Comparison of ENCODE assay signal across 19 cellular contexts in the genomic region with DNA sequence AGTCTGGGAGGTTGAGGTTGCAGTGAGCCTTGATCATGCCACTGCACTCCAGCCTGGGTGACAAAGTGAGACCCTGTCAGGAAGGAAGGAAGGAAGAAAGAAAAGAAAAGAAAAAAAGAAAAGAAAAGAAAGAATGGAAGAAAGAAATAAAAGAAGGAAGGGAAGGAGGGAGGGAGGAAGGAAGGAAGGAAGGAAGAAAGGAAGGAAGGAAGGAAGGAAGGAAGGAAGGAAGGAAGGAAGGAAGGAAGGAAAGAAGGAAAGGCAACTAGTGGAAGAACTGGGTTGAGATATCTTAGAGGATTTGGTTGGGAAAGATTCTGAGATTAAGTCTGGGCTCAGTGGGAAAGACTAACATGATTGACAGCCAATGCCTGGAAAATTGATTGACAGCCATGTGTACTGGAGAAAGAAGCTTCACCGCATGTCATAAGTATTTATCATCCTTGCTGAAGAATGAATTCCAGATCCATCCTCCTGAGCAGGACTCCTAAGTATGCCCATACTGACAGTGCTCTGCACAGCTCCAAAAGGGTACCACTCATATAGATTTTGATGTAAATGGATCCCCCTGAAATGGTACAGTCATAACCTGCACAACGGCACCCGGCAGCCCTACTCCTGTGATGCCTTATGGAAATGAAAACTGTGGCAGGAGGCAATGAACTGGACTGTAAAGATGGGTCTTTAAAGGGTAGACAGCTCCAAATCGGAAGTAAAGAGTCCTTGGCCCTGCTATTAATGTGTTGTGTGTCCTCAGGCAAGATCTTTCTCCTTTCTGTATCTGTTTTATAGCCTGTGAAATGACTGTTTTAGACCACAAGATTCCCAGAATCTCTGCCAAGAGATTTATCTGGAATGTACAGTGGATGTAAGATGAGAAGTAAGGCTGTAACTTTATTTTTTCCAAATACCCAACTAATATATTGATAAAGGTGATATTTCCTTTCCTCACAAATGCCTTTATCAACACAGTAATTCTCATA. TPM values are rescaled to one million over a fixed set of nuclear protein-coding genes. Genes with fewer than 3 reads are reported as not detected.
A peak's percentile ranks its signal among the peaks of the same experiment; 100 is the strongest.
DNase-seq lines count a peak whose midpoint lies in the region; ATAC-seq and TF ChIP-seq lines count a peak whose summit lies in the region.
"Had no signal": no experiment of that assay in that cellular context is flagged by ENCODE, and none has a peak within 500 bp of the region (broad histone marks: within the 10 kb centered on the region; RNA-seq: fewer than 3 reads in every experiment).

No MANE protein-coding gene starts in this region.

- H3K36me3 ChIP-seq in adipocyte (ENCODE audit: control insufficient read depth, insufficient read depth, low read length, severe bottlenecking), result no peaks in the 10 kb centered on the region
- H3K36me3 ChIP-seq: heart left ventricle, WERI-Rb-1 had no signal

- CTCF ChIA-PET in HEK293T (lab: Yijun Ruan, JAX), result no interaction called here

- H3K27me3 ChIP-seq in adipocyte (replicated peaks; ENCODE audit: control insufficient read depth, insufficient read depth, low read length) (no peaks in the 10 kb centered on the region), foreskin keratinocyte (peaks cover 4% of the 10 kb centered on the region)
- H3K27me3 ChIP-seq: heart left ventricle had no signal

- peak; percentile 77 for DNase-seq in A172 (ENCODE audit: low spot score)
- DNase-seq in HEK293T (ENCODE audit: extremely low spot score), result no peak
- peak; percentile 54 for DNase-seq in adipocyte (ENCODE audit: low read depth)
- no peak for DNase-seq in foreskin keratinocyte
- DNase-seq in DMS 273 treated with DMSO at 0.1 percent for 48 hours (lab: John Stamatoyannopoulos, UW), result no peak
- no peak for DNase-seq in NCI-H2171 treated with DMSO at 0.1 percent for 48 hours (lab: John Stamatoyannopoulos, UW)
- no peak for DNase-seq in SHP77 treated with DMSO at 0.1 percent for 48 hours (lab: John Stamatoyannopoulos, UW)
- DNase-seq: activated CD8-positive, alpha-beta T cell treated with anti-CD3 and anti-CD28 coated beads, Interleukin-2, amount 10 ng/mL, durations not matched to agents 7 days and 5 days; COR-L47; heart left ventricle; Kasumi-1; midbrain; NCI-H1694; NCI-H510A; small intestine; stimulated activated naive CD4-positive, alpha-beta T cell treated with Interleukin-2 at 50 U/mL for 16 hours; WERI-Rb-1 had no signal

- peaks cover 17% of the 10 kb centered on the region for H3K4me1 ChIP-seq in adipocyte (ENCODE audit: control insufficient read depth, insufficient read depth, low read length)
- H3K4me1 ChIP-seq in foreskin keratinocyte, result peaks cover 25% of the 10 kb centered on the region
- H3K4me1 ChIP-seq: heart left ventricle had no signal

- no peaks in the 10 kb centered on the region for H3K9me3 ChIP-seq in adipocyte (ENCODE audit: control insufficient read depth, low read length)
- H3K9me3 ChIP-seq: heart left ventricle had no signal

- ATAC-seq in foreskin keratinocyte, result peak; percentile 8
- ATAC-seq in GM18907 (IDR thresholded peaks at IDR 0.05; ENCODE audit: unreplicated experiment), result no peak
- ATAC-seq: activated CD8-positive, alpha-beta T cell treated with anti-CD3 and anti-CD28 coated beads, Interleukin-2, amount 10 ng/mL, durations not matched to agents 7 days and 5 days; heart left ventricle had no signal

- POLR2A ChIA-PET in HEK293T (lab: Yijun Ruan, JAX), result no interaction called here

- no peak for TF ChIP-seq CTCF in foreskin keratinocyte (conservative IDR thresholded peaks at IDR 0.05)

- no peak overlapping the region for H3K9ac ChIP-seq in adipocyte (ENCODE audit: low read length)

- H3K27ac ChIP-seq in foreskin keratinocyte, result no peak overlapping the region
- H3K27ac ChIP-seq: heart left ventricle, WERI-Rb-1 had no signal

- H3K4me3 ChIP-seq in adipocyte (ENCODE audit: low read length), result no peak overlapping the region
- H3K4me3 ChIP-seq: heart left ventricle had no signal

TF ChIP-seq in HEK293T, 16 proteins besides CTCF, POLR2A, EP300 and RAD21:
- TF ChIP-seq, protein P1, sequence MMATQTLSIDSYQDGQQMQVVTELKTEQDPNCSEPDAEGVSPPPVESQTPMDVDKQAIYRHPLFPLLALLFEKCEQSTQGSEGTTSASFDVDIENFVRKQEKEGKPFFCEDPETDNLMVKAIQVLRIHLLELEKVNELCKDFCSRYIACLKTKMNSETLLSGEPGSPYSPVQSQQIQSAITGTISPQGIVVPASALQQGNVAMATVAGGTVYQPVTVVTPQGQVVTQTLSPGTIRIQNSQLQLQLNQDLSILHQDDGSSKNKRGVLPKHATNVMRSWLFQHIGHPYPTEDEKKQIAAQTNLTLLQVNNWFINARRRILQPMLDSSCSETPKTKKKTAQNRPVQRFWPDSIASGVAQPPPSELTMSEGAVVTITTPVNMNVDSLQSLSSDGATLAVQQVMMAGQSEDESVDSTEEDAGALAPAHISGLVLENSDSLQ (IDR thresholded peaks at IDR 0.05), result peak; percentile 92
- no peak for TF ChIP-seq BHLHE40 (IDR thresholded peaks at IDR 0.05; ENCODE audit: borderline replicate concordance)

RNA-seq across cellular contexts. Expression of a gene that starts 16.9 kb away (rescaled TPM):
- total RNA-seq in A172 (2014; rRNA removed; shearing (Covaris generic)), result 0.91 and 1.6 TPM in 2 replicates
- total RNA-seq in foreskin keratinocyte, result 0.11 TPM in 1 of 2 replicates, not detected in the other
- 0.07 TPM in 1 of 2 replicates, not detected in the other for polyA plus RNA-seq in foreskin keratinocyte
- total RNA-seq: A673; activated CD8-positive, alpha-beta T cell treated with anti-CD3 and anti-CD28 coated beads, Interleukin-2, amount 10 ng/mL, durations not matched to agents 7 days and 5 days had no signal

Comparison
In these comparisons a context has a peak if more than half of its experiments do, and no peak if none do; other contexts are left out.
1. DNase-seq: peak in A172 (single experiment) and adipocyte (single experiment); none in HEK293T (single experiment), foreskin keratinocyte (0 of 2), DMS 273 treated with DMSO at 0.1 percent for 48 hours (single experiment), NCI-H2171 treated with DMSO at 0.1 percent for 48 hours (single experiment) and SHP77 treated with DMSO at 0.1 percent for 48 hours (single experiment).